Comparison of ENCODE assay signal across 23 cellular contexts in genomic region chr1:117739516-117739915, GRCh38.
DNase-seq lines count a peak whose midpoint lies in the region; TF ChIP-seq lines count a peak whose summit lies in the region.
"Had no signal": no experiment of that assay in that cellular context is flagged by ENCODE, and none has a peak within 500 bp of the region (broad histone marks: within the 10 kb centered on the region; RNA-seq: fewer than 3 reads in every experiment).

No MANE protein-coding gene starts in this region.

- no peak overlapping the region for H3K4me2 ChIP-seq in SK-N-SH
- H3K4me2 ChIP-seq: BLaER1 had no signal

- peaks cover 28% of the 10 kb centered on the region for H3K9me3 Mint-ChIP-seq in progenitor cell of endocrine pancreas (ENCODE audit: low read depth)

- peaks cover 6% of the 10 kb centered on the region for H3K36me3 Mint-ChIP-seq in progenitor cell of endocrine pancreas (ENCODE audit: insufficient read depth)
- H3K36me3 Mint-ChIP-seq: CD14-positive monocyte; CD4-positive, alpha-beta memory T cell; CD4-positive, CD25-positive, alpha-beta regulatory T cell had no signal

- no peaks in the 10 kb centered on the region for H3K4me1 ChIP-seq in SK-N-SH (ENCODE audit: control insufficient read depth in 1 of 2, insufficient read depth in 2 of 2, low read depth in 1 of 2, low read length in 1 of 2)
- H3K4me1 ChIP-seq: BE2C had no signal

- H3K9ac ChIP-seq in SK-N-SH: no peak overlapping the region
- H3K9ac ChIP-seq: BLaER1 had no signal

- H3K4me3 Mint-ChIP-seq in progenitor cell of endocrine pancreas (ENCODE audit: low read depth): no peak overlapping the region
- H3K4me3 Mint-ChIP-seq: CD14-positive monocyte; CD4-positive, alpha-beta memory T cell; CD4-positive, CD25-positive, alpha-beta regulatory T cell had no signal

- no peaks in the 10 kb centered on the region for H3K9me2 ChIP-seq in SK-N-SH

- no peaks in the 10 kb centered on the region for H3F3A ChIP-seq in SK-N-SH (replicated peaks; ENCODE audit: insufficient read depth)

- no peaks in the 10 kb centered on the region for H3K79me2 ChIP-seq in SK-N-SH (ENCODE audit: insufficient read depth)

- H3K27me3 Mint-ChIP-seq in progenitor cell of endocrine pancreas: no peaks in the 10 kb centered on the region

- no peaks in the 10 kb centered on the region for H3K36me3 ChIP-seq in SK-N-SH (replicated peaks in 1 of 2; ENCODE audit: control insufficient read depth in 1 of 2, insufficient read depth in 2 of 2, low read length in 1 of 2)
- H3K36me3 ChIP-seq: BE2C, BLaER1 had no signal

- peak overlapping the region; percentile 1 for H3K27ac Mint-ChIP-seq in progenitor cell of endocrine pancreas
- H3K27ac Mint-ChIP-seq: CD14-positive monocyte; CD4-positive, alpha-beta memory T cell; CD4-positive, CD25-positive, alpha-beta regulatory T cell had no signal

- peaks cover 10% of the 10 kb centered on the region for H3K4me1 Mint-ChIP-seq in progenitor cell of endocrine pancreas (ENCODE audit: low read depth)

- no peak overlapping the region for H2AFZ ChIP-seq in SK-N-SH (ENCODE audit: low read depth)

- H4K20me1 ChIP-seq in SK-N-SH (ENCODE audit: insufficient read depth): no peaks in the 10 kb centered on the region
- H4K20me1 ChIP-seq: BLaER1 had no signal

- POLR2A ChIA-PET in SK-N-SH (lab: Yijun Ruan, JAX): no interaction called here

- WGBS in SK-N-SH (ENCODE audit: low lambda C conversion rate): 97% methylated on average over 1 of the region's 1 CpG

- no peak for TF ChIP-seq RAD21 in SK-N-SH (IDR thresholded peaks at IDR 0.05; ENCODE audit: low read length)

- no peaks in the 10 kb centered on the region; the same call in 1 of the 2 replicates for H3K27me3 ChIP-seq in SK-N-SH (ENCODE audit: insufficient read depth)
- H3K27me3 ChIP-seq: BE2C, BLaER1 had no signal

- no peak for TF ChIP-seq EP300 in SK-N-SH (IDR thresholded peaks at IDR 0.05; ENCODE audit: borderline replicate concordance in 1 of 2, low read depth in 1 of 2, low read length in 1 of 2)

- peak; percentile 33 for DNase-seq in fibroblast of the aortic adventitia (ENCODE audit: low read depth)
- DNase-seq in progenitor cell of endocrine pancreas (ENCODE audit: low spot score, unreplicated experiment): no peak
- DNase-seq in activated naive CD4-positive, alpha-beta T cell (lab: John Stamatoyannopoulos, UW): no peak
- no peak for DNase-seq in HPDE6-E6E7 (ENCODE audit: extremely low spot score)
- no peak for DNase-seq in SK-N-SH
- DNase-seq: 8988T; ACHN; BE2C; C1 segment of cervical spinal cord; CD4-positive, alpha-beta memory T cell; CD4-positive, CD25-positive, alpha-beta regulatory T cell; CD8-positive, alpha-beta memory T cell; COR-L47; DMS 273 treated with DMSO at 0.1 percent for 48 hours; DMS153; DMS53; DMS79; DND-41; EL; GDM1 had no signal

- CTCF ChIA-PET in SK-N-SH (lab: Yijun Ruan, JAX): interaction anchor here (0.6 to 1.5 kb wide), 4 partner anchors 15 to 206 kb away, joined by 3 to 4 read pairs (median 3); no protein-coding TSS in a partner anchor

- H3K4me3 ChIP-seq in fibroblast of the aortic adventitia (ENCODE audit: low read depth, low read length): no peak overlapping the region
- H3K4me3 ChIP-seq in SK-N-SH (ENCODE audit: low read depth in 2 of 2, low read length in 1 of 2): no peak overlapping the region
- H3K4me3 ChIP-seq: BLaER1, GM12878 had no signal

- TF ChIP-seq CTCF in fibroblast of the aortic adventitia (IDR thresholded peaks at IDR 0.05; ENCODE audit: insufficient read depth, low read length): no peak
- no peak for TF ChIP-seq CTCF in progenitor cell of endocrine pancreas (IDR thresholded peaks at IDR 0.05; ENCODE audit: unreplicated experiment)
- no peak for TF ChIP-seq CTCF in SK-N-SH (IDR thresholded peaks at IDR 0.05)

- H3K27ac ChIP-seq in SK-N-SH (ENCODE audit: low read depth in 2 of 2, low read length in 1 of 2): no peak overlapping the region
- H3K27ac ChIP-seq: BLaER1 had no signal

- no peaks in the 10 kb centered on the region for H3K9me3 ChIP-seq in SK-N-SH
- H3K9me3 ChIP-seq: BE2C, BLaER1 had no signal

TF ChIP-seq in SK-N-SH, 30 proteins besides CTCF, POLR2A, EP300 and RAD21:
- no peak for TF ChIP-seq PBX3 (IDR thresholded peaks at IDR 0.05)
- TF ChIP-seq TEAD4 (IDR thresholded peaks at IDR 0.05; ENCODE audit: borderline replicate concordance, insufficient read depth): no peak
- no peak for TF ChIP-seq NFIC (IDR thresholded peaks at IDR 0.05; ENCODE audit: borderline replicate concordance)
- TF ChIP-seq EZH2phosphoT487 (IDR thresholded peaks at IDR 0.05; ENCODE audit: borderline replicate concordance, low read depth): no peak
- TF ChIP-seq RXRA (IDR thresholded peaks at IDR 0.05; ENCODE audit: borderline replicate concordance, low read depth): no peak
- TF ChIP-seq POLR2AphosphoS5 (IDR thresholded peaks at IDR 0.05; ENCODE audit: low read depth, low read length): no peak
- TF ChIP-seq USF1 (IDR thresholded peaks at IDR 0.05; ENCODE audit: borderline replicate concordance, low read depth): no peak
- no peak for TF ChIP-seq RFX5 (IDR thresholded peaks at IDR 0.05; ENCODE audit: low read length)
- TF ChIP-seq MXI1 (IDR thresholded peaks at IDR 0.05; ENCODE audit: low read depth, low read length): no peak
- no peak for TF ChIP-seq MEF2A (IDR thresholded peaks at IDR 0.05; ENCODE audit: borderline replicate concordance, low read depth)
- TF ChIP-seq JUND (IDR thresholded peaks at IDR 0.05): no peak
- no peak for TF ChIP-seq ZBTB33 (IDR thresholded peaks at IDR 0.05; ENCODE audit: borderline replicate concordance, low read depth)
- TF ChIP-seq TCF12 (IDR thresholded peaks at IDR 0.05): no peak
- TF ChIP-seq FOSL2 (IDR thresholded peaks at IDR 0.05; ENCODE audit: borderline replicate concordance, low read depth): no peak
